Comparison of ENCODE assay signal across 32 cellular contexts in the genomic region with DNA sequence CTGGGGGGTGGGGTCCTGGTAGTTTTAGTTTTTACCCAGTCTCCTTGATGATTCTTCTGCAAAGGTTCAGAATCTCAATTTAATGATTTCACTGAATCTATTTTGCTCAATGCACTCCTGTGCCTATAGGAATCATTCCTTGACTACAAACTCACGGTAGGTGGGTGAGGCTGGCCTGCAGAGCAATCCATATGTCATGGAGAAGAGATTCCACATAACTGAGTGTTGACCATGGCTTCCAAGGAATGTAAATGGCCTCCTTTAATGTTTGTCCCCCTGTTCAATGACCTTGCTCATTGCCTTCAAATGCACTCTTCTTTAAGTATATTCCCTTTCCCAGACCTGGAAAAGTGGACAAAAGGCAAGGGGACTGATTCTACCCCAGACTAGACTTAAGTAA. TPM values are rescaled to one million over a fixed set of nuclear protein-coding genes. Genes with fewer than 3 reads are reported as not detected.
"Had no signal": no experiment of that assay in that cellular context is flagged by ENCODE, and none has a peak within 500 bp of the region (broad histone marks: within the 10 kb centered on the region; RNA-seq: fewer than 3 reads in every experiment).

No MANE protein-coding gene starts in this region.

- H3K27me3 ChIP-seq: ascending aorta, body of pancreas, breast epithelium, MG63, SJCRH30 had no signal

- H3K4me1 ChIP-seq: body of pancreas, breast epithelium, SJCRH30 had no signal

- H3K9me3 ChIP-seq: ascending aorta, body of pancreas, MG63, SJCRH30 had no signal

- H3K36me3 ChIP-seq: ascending aorta, breast epithelium, MG63, SJCRH30 had no signal

- DNase-seq: activated CD4-positive, alpha-beta T cell treated with anti-CD3 and anti-CD28 coated beads, Interleukin-2, amount 10 ng/mL, durations not matched to agents 24 days and 14 days; activated CD4-positive, alpha-beta T cell treated with anti-CD3 and anti-CD28 coated beads, Interleukin-2, amount 50 U/mL, for 4 hours; activated CD8-positive, alpha-beta T cell treated with anti-CD3 and anti-CD28 coated beads for 36 hours; activated gamma-delta T cell; activated naive CD4-positive, alpha-beta T cell treated with Interleukin-2 at 50 U/mL for 16 hours; activated naive CD8-positive, alpha-beta T cell treated with anti-CD3 and anti-CD28 coated beads, Interleukin-2, amount 10 ng/mL, durations not matched to agents 7 days and 5 days; activated T-cell treated with anti-CD3 and anti-CD28 coated beads, Interleukin-2, amount 50 U/mL, for 1 hour; amygdala; body of pancreas; Kasumi-1; MG63; NCI-H1048; NCI-H1105 treated with DMSO at 0.1 percent for 48 hours; NCI-H1436; NCI-H1694; NCI-H1930; NCI-H2081 treated with DMSO at 0.1 percent for 48 hours; NCI-H226; NCI-H446 treated with DMSO at 0.1 percent for 48 hours; NCI-H524; NCI-H69; NCI-H82; SHP77; SJCRH30; T1000 had no signal

- H3K27ac ChIP-seq: ascending aorta, body of pancreas, breast epithelium, SJCRH30, SK-N-MC had no signal

- H3K4me3 ChIP-seq: ascending aorta, body of pancreas, breast epithelium, MG63, SJCRH30, SK-N-MC had no signal

- ATAC-seq: activated CD8-positive, alpha-beta T cell treated with anti-CD3 and anti-CD28 coated beads for 36 hours; body of pancreas; Panc1 had no signal

RNA-seq across cellular contexts. Expression of gene FAP, which starts 12.5 kb away (rescaled TPM):
- total RNA-seq: activated CD4-positive, alpha-beta T cell treated with anti-CD3 and anti-CD28 coated beads, Interleukin-2, amount 10 ng/mL, durations not matched to agents 24 days and 14 days; activated CD8-positive, alpha-beta memory T cell treated with anti-CD3 and anti-CD28 coated beads for 36 hours; activated CD8-positive, alpha-beta T cell treated with anti-CD3 and anti-CD28 coated beads for 36 hours; activated naive CD8-positive, alpha-beta T cell treated with anti-CD3 and anti-CD28 coated beads, Interleukin-2, amount 10 ng/mL, durations not matched to agents 7 days and 5 days; activated T-helper 2 cell treated with anti-CD3 and anti-CD28 coated beads, Interferon-gamma antibody, Interleukin-2, Interleukin-4, amounts not matched to agents 10 μg/mL and 5 μg/mL and 100 μg/mL, durations not matched to agents 14 hours and 24 hours and 36 hours; T-helper 2 cell treated with Interferon-gamma antibody and Interleukin-4, amounts not matched to agents 100 ng/mL and 5 ng/mL, for 36 hours had no signal
